23 cellular contexts compared by ENCODE assay signal in the genomic region with DNA sequence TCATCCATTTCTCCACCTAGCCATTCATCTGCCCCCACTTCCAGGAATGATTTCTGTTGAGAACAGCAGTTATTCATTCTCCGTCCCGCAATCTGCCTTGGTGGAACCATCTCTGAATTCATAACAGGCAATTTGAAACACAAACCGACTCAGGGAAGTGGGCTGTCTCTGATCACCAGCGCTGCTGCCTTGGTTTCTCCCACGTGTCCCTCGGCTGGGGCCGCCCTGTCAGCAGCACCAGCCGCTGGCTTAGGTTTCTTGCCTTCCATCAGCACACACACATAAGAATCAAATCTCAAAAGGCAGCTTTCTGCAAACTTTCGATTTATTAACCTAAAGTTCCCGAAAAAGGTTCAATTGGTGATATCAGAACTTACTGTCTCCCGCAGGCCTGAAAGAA.
"Had no signal": no experiment of that assay in that cellular context is flagged by ENCODE, and none has a peak within 500 bp of the region (broad histone marks: within the 10 kb centered on the region; RNA-seq: fewer than 3 reads in every experiment).

No MANE protein-coding gene starts in this region.

- H3K4me1 ChIP-seq: lower lobe of right lung had no signal

- DNase-seq: cerebellar nuclear complex; dorsolateral prefrontal cortex; effector CD4-positive, alpha-beta T cell; erythroblast; hypothalamus; immature natural killer cell; islet precursor cell; left ventricle myocardium superior; lower lobe of right lung; midbrain; naive thymus-derived CD4-positive, alpha-beta T cell; nephron progenitor cell; pancreas; right lobe of liver; small intestine; stimulated activated CD4-positive, alpha-beta T cell treated with anti-CD3 and anti-CD28 coated beads, Interleukin-15, amount 100 ng/mL, for 24 hours; stimulated activated CD4-positive, alpha-beta T cell treated with anti-CD3 and anti-CD28 coated beads, Interleukin-2, amount 100 ng/mL, for 48 hours; stimulated activated naive B cell treated with anti-CD40 and anti-IgM and Interleukin-4, amounts not matched to agents 10 μg/mL and 1 μg/mL and 100 μg/mL, for 72 hours had no signal

- H3K27ac ChIP-seq: dorsolateral prefrontal cortex, lower lobe of right lung, neutrophil, pancreas, right lobe of liver, thoracic aorta, tibial nerve, upper lobe of left lung had no signal

- H3K27me3 ChIP-seq: pancreas, right lobe of liver, tibial nerve, upper lobe of left lung had no signal

- H3K36me3 ChIP-seq: lower lobe of right lung, neutrophil, pancreas, right lobe of liver, thoracic aorta, tibial nerve, upper lobe of left lung had no signal

- H3K27ac Mint-ChIP-seq: immature natural killer cell; naive thymus-derived CD4-positive, alpha-beta T cell; nephron progenitor cell; stimulated activated naive B cell treated with anti-CD40 and anti-IgM and Interleukin-4, amounts not matched to agents 10 μg/mL and 1 μg/mL and 100 μg/mL, for 72 hours; stimulated activated naive CD8-positive, alpha-beta T cell treated with anti-CD3 and anti-CD28 coated beads, Interleukin-15, Interleukin-2, amounts not matched to agents 100 ng/mL and 50 ng/mL, for 24 hours had no signal

- ATAC-seq: left ventricle myocardium superior; lower lobe of right lung; naive thymus-derived CD4-positive, alpha-beta T cell; pancreas; right lobe of liver; stimulated activated naive B cell treated with anti-CD40 and anti-IgM and Interleukin-4, amounts not matched to agents 10 μg/mL and 1 μg/mL and 100 μg/mL, for 72 hours had no signal

- H3K36me3 Mint-ChIP-seq: immature natural killer cell; naive thymus-derived CD4-positive, alpha-beta T cell; stimulated activated naive B cell treated with anti-CD40 and anti-IgM and Interleukin-4, amounts not matched to agents 10 μg/mL and 1 μg/mL and 100 μg/mL, for 72 hours had no signal

- H3K4me1 Mint-ChIP-seq: immature natural killer cell; stimulated activated naive B cell treated with anti-CD40 and anti-IgM and Interleukin-4, amounts not matched to agents 10 μg/mL and 1 μg/mL and 100 μg/mL, for 72 hours had no signal

- H3K4me3 ChIP-seq: dorsolateral prefrontal cortex, lower lobe of right lung, pancreas, right lobe of liver, thoracic aorta, tibial nerve, upper lobe of left lung had no signal

- H3K9me3 Mint-ChIP-seq: immature natural killer cell; nephron progenitor cell; stimulated activated naive CD8-positive, alpha-beta T cell treated with anti-CD3 and anti-CD28 coated beads, Interleukin-15, Interleukin-2, amounts not matched to agents 100 ng/mL and 50 ng/mL, for 24 hours had no signal

- H3K9me3 ChIP-seq: lower lobe of right lung, neutrophil, pancreas, right lobe of liver, thoracic aorta, tibial nerve, upper lobe of left lung had no signal

- H3K4me3 Mint-ChIP-seq: immature natural killer cell; naive thymus-derived CD4-positive, alpha-beta T cell; nephron progenitor cell; stimulated activated naive B cell treated with anti-CD40 and anti-IgM and Interleukin-4, amounts not matched to agents 10 μg/mL and 1 μg/mL and 100 μg/mL, for 72 hours; stimulated activated naive CD8-positive, alpha-beta T cell treated with anti-CD3 and anti-CD28 coated beads, Interleukin-15, Interleukin-2, amounts not matched to agents 100 ng/mL and 50 ng/mL, for 24 hours had no signal
